Comparison of ENCODE assay signal across 19 cellular contexts in the genomic region with DNA sequence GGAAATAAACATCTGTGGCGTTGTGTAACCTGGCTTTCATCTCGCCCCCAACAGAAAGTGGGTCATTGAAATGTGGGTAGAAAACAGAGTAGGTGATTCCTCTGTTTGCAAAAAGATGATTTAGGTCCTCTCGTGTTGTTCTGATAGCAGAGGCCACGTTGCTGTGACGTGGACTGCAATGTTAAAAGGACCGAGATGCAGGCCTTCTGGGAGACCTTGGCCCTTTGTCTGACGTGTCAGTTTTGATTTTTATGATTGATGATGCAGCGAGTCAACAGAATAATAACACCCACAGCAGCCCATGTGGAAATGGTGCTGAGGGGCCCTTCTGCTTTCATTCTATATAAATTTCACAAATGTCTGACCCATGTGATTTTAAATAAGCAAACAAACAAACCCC.
DNase-seq lines count a peak whose midpoint lies in the region; ATAC-seq, FAIRE-seq and TF ChIP-seq lines count a peak whose summit lies in the region.
"Had no signal": no experiment of that assay in that cellular context is flagged by ENCODE, and none has a peak within 500 bp of the region (broad histone marks: within the 10 kb centered on the region; RNA-seq: fewer than 3 reads in every experiment).

No MANE protein-coding gene starts in this region.

- H2BK5ac ChIP-seq in IMR-90 (ENCODE audit: low read depth, low read length, poor library complexity, severe bottlenecking) (no peak overlapping the region), H1 (ENCODE audit: low read depth, low read length) (0 out of 2 replicates have a peak overlapping the region, but pooled peaks have one; percentile 49)

- FAIRE-seq in H1 (lab: Jason Lieb, UNC): no peak
- FAIRE-seq: A204.1, GM12892, GM19239, HTR-8/SVneo had no signal

- H3K4me1 ChIP-seq in BLaER1: peaks cover 59% of the 10 kb centered on the region
- peaks cover 12% of the 10 kb centered on the region for H3K4me1 ChIP-seq in IMR-90 (ENCODE audit: control insufficient read depth, insufficient read depth, low read length)
- peaks cover 0 to 4% (median 0%) of the 10 kb centered on the region in 4 experiments; a peak in 1 of 7 replicates for H3K4me1 ChIP-seq in H1 (replicated peaks in 1 of 4; ENCODE audit: control insufficient read depth in 3 of 4, insufficient read depth in 4 of 4, low read length in 3 of 4)
- peaks cover 4% of the 10 kb centered on the region for H3K4me1 ChIP-seq in ovary (ENCODE audit: insufficient read depth)
- H3K4me1 ChIP-seq: HAP-1 had no signal

- H3K36me3 ChIP-seq in BLaER1: no peaks in the 10 kb centered on the region
- H3K36me3 ChIP-seq in IMR-90 (ENCODE audit: control insufficient read depth, insufficient read depth, low read length): no peaks in the 10 kb centered on the region
- H3K36me3 ChIP-seq in H1 (ENCODE audit: control insufficient read depth in 2 of 4, insufficient read depth in 4 of 4, low read length in 3 of 4): no peaks in the 10 kb centered on the region
- no peaks in the 10 kb centered on the region for H3K36me3 ChIP-seq in ovary
- H3K36me3 ChIP-seq: HAP-1 had no signal

- TF ChIP-seq CTCF in IMR-90 (conservative IDR thresholded peaks at IDR 0.05; ENCODE audit: low read depth, low read length): no peak
- TF ChIP-seq CTCF in H1 (IDR thresholded peaks at IDR 0.05; ENCODE audit: control extremely low read depth in 1 of 3, insufficient read depth in 1 of 3, low read depth in 1 of 3, low read length in 3 of 3): no peak
- TF ChIP-seq CTCF in ovary (IDR thresholded peaks at IDR 0.05): no peak

- BruUV-seq in IMR-90 (replicated peaks; lab: Mats Ljungman, UMichigan): no TSS peak

- H4K8ac ChIP-seq in IMR-90 (ENCODE audit: low read depth in 2 of 2, low read length in 2 of 2) (no peak overlapping the region), H1 (ENCODE audit: extremely low read depth, insufficient read depth, low read length) (no peak overlapping the region)

- POLR2A ChIA-PET in IMR-90 (lab: Charles Lee; ENCODE audit: unreplicated experiment) (no interaction called here), H1 (lab: Charles Lee; ENCODE audit: partially characterized antibody) (no interaction called here)
- POLR2A ChIA-PET in activated CD4-positive, alpha-beta T cell treated with anti-CD3 and anti-CD28 coated beads, Interleukin-2, amount 10 ng/mL, durations not matched to agents 7 days and 5 days (lab: Charles Lee): no interaction called here

- H2BK120ac ChIP-seq in IMR-90 (ENCODE audit: low read depth, low read length) (no peak overlapping the region), H1 (replicated peaks; ENCODE audit: low read depth, low read length) (no peak overlapping the region)

- H3K9me3 ChIP-seq in BLaER1 (no peaks in the 10 kb centered on the region), IMR-90 (ENCODE audit: control insufficient read depth, insufficient read depth, low read length) (no peaks in the 10 kb centered on the region), H1 (ENCODE audit: insufficient read depth in 2 of 2, low read depth in 1 of 2, low read length in 1 of 2) (no peaks in the 10 kb centered on the region), ovary (no peaks in the 10 kb centered on the region)
- H3K9me3 ChIP-seq: HAP-1 had no signal

- intact Hi-C loops in IMR-90 (cut with micrococcal nuclease): loop anchor here (10.0 kb wide), 1 partner anchor 235 kb away; no protein-coding TSS in a partner anchor
- intact Hi-C loops in ovary (cut with DNase I): no loop called here

- H3K9ac ChIP-seq in BLaER1 (no peak overlapping the region), IMR-90 (ENCODE audit: low read depth, low read length) (no peak overlapping the region), H1 (replicated peaks in 1 of 4; ENCODE audit: extremely low read depth in 1 of 4, low read depth in 3 of 4, low read length in 3 of 4) (no peak overlapping the region)

- dilution Hi-C loops in IMR-90 (cut with HindIII; ENCODE audit: low sequenced_read_pairs, unreplicated experiment): no loop called here

- H3K4ac ChIP-seq in IMR-90 (ENCODE audit: low read depth, low read length) (no peak overlapping the region), H1 (replicated peaks; ENCODE audit: insufficient read length, low read depth, low read length) (no peak overlapping the region)

- H3K79me1 ChIP-seq in IMR-90 (ENCODE audit: low read depth in 1 of 2, low read length in 2 of 2) (no peaks in the 10 kb centered on the region), H1 (ENCODE audit: low read depth, low read length) (no peaks in the 10 kb centered on the region)

- H3K56ac ChIP-seq in IMR-90 (ENCODE audit: extremely low read depth, insufficient read depth, low read length) (no peak overlapping the region), H1 (replicated peaks; ENCODE audit: insufficient read length, low read depth, low read length) (no peak overlapping the region)

- no peaks in the 10 kb centered on the region; the same call in 1 of the 2 replicates for H3K9me1 ChIP-seq in IMR-90 (ENCODE audit: insufficient read depth, low read length)

- ATAC-seq in IMR-90 (ENCODE audit: low read depth) (no peak), HG03354 (IDR thresholded peaks at IDR 0.05; ENCODE audit: poor library complexity, severe bottlenecking, unreplicated experiment) (no peak)

- H4K5ac ChIP-seq in IMR-90 (ENCODE audit: low read depth, low read length) (no peak overlapping the region), H1 (ENCODE audit: insufficient read length, low read depth, low read length) (no peak overlapping the region)

- H3K27me3 Mint-ChIP-seq in activated CD4-positive, alpha-beta T cell treated with anti-CD3 and anti-CD28 coated beads, Interleukin-2, amount 10 ng/mL, durations not matched to agents 7 days and 5 days: peaks cover 3% of the 10 kb centered on the region
- H3K27me3 Mint-ChIP-seq: B cell had no signal

- H2BK12ac ChIP-seq in H1 (ENCODE audit: low read depth, low read length): no peak overlapping the region

- DNase-seq in IMR-90 (peak; percentile 11), SHP77 treated with DMSO at 0.1 percent for 48 hours (lab: John Stamatoyannopoulos, UW) (peak; percentile 25), H1 (ENCODE audit: low read depth in 1 of 2, low spot score in 2 of 2) (no peak), HuH-7 (ENCODE audit: low spot score) (no peak), ovary (no peak)
- no peak for DNase-seq in activated CD4-positive, alpha-beta T cell treated with anti-CD3 and anti-CD28 coated beads, Interleukin-2, amount 10 ng/mL, durations not matched to agents 7 days and 5 days
- DNase-seq: Caco-2; CD8-positive, alpha-beta memory T cell; DND-41; GDM1; GOT3 had no signal

- H2AK9ac ChIP-seq in IMR-90 (replicated peaks; ENCODE audit: low read depth, low read length, poor library complexity): no peak overlapping the region

- H2AK5ac ChIP-seq in IMR-90 (ENCODE audit: low read depth, low read length) (no peak overlapping the region), H1 (ENCODE audit: low read depth, low read length) (no peak overlapping the region)

- in situ Hi-C loops in IMR-90 (cut with MboI; ENCODE audit: low sequenced_read_pairs): no loop called here

- H3K27ac Mint-ChIP-seq in activated CD4-positive, alpha-beta T cell treated with anti-CD3 and anti-CD28 coated beads, Interleukin-2, amount 10 ng/mL, durations not matched to agents 7 days and 5 days: no peak overlapping the region
- H3K27ac Mint-ChIP-seq: B cell had no signal

- no peak overlapping the region for H3K14ac ChIP-seq in IMR-90 (replicated peaks; ENCODE audit: low read depth, low read length)
- no peak overlapping the region for H3K14ac ChIP-seq in H1 (ENCODE audit: insufficient read length)

- H4K20me1 ChIP-seq in BLaER1 (no peaks in the 10 kb centered on the region), IMR-90 (ENCODE audit: insufficient read depth, low read length) (no peaks in the 10 kb centered on the region), H1 (replicated peaks in 1 of 2; ENCODE audit: control insufficient read depth in 1 of 2, insufficient read depth in 2 of 2, low read length in 2 of 2) (no peaks in the 10 kb centered on the region)

- no peak overlapping the region for H3K18ac ChIP-seq in IMR-90 (ENCODE audit: low read depth, low read length)
- H3K18ac ChIP-seq in H1 (ENCODE audit: extremely low read depth, low read length): no peak overlapping the region

- H3K4me3 Mint-ChIP-seq in activated CD4-positive, alpha-beta T cell treated with anti-CD3 and anti-CD28 coated beads, Interleukin-2, amount 10 ng/mL, durations not matched to agents 7 days and 5 days: no peak overlapping the region
- H3K4me3 Mint-ChIP-seq: B cell; CD8-positive, alpha-beta memory T cell had no signal

- H2AFZ ChIP-seq in IMR-90 (replicated peaks; ENCODE audit: low read length, poor library complexity) (no peak overlapping the region), H1 (ENCODE audit: low read length) (no peak overlapping the region)

- no peaks in the 10 kb centered on the region for H3K36me3 Mint-ChIP-seq in activated CD4-positive, alpha-beta T cell treated with anti-CD3 and anti-CD28 coated beads, Interleukin-2, amount 10 ng/mL, durations not matched to agents 7 days and 5 days (ENCODE audit: low read depth)
- H3K36me3 Mint-ChIP-seq: CD8-positive, alpha-beta memory T cell had no signal

- CTCF ChIA-PET in IMR-90 (lab: Yijun Ruan, JAX): no interaction called here
- CTCF ChIA-PET in H1 (lab: Charles Lee; ENCODE audit: partially characterized antibody): no interaction called here
- CTCF ChIA-PET in activated CD4-positive, alpha-beta T cell treated with anti-CD3 and anti-CD28 coated beads, Interleukin-2, amount 10 ng/mL, durations not matched to agents 7 days and 5 days (lab: Charles Lee): no interaction called here

- H3K27me3 ChIP-seq in BLaER1: no peaks in the 10 kb centered on the region
- H3K27me3 ChIP-seq in IMR-90 (ENCODE audit: control insufficient read depth, insufficient read depth, low read length): peaks cover 2% of the 10 kb centered on the region; the same call in 1 of the 2 replicates
- H3K27me3 ChIP-seq in H1 (replicated peaks in 1 of 4; ENCODE audit: control insufficient read depth in 3 of 4, extremely low read depth in 1 of 4, insufficient read depth in 3 of 4, low read length in 3 of 4): no peaks in the 10 kb centered on the region
- H3K27me3 ChIP-seq in ovary: no peaks in the 10 kb centered on the region

- WGBS in IMR-90 (ENCODE audit: extremely low coverage in 2 of 2, insufficient read length in 1 of 2), 2 experiments: no CpG with 5 or more reads among the region's 8 CpGs
- 73% methylated on average over 8 of the region's 8 CpGs; no CpG with 5 or more reads in 1 of the 2 experiments for WGBS in H1 (ENCODE audit: extremely low coverage in 1 of 2, insufficient coverage in 1 of 2, insufficient read length in 1 of 2, insufficient replicate concordance in 2 of 2, low coverage in 1 of 2, low lambda C conversion rate in 2 of 2, missing lambda C conversion rate in 1 of 2), 2 experiments
- 45 to 63% (median 56%) methylated on average over 8 of the region's 8 CpGs for WGBS in ovary, 3 donors

- no peak overlapping the region for H2BK20ac ChIP-seq in IMR-90 (ENCODE audit: low read depth, low read length)
- no peak overlapping the region for H2BK20ac ChIP-seq in H1 (ENCODE audit: low read length)

- no peaks in the 10 kb centered on the region for H3K79me2 ChIP-seq in H1 (ENCODE audit: control insufficient read depth in 1 of 2, insufficient read depth in 2 of 2, low read length in 2 of 2)

- peak overlapping the region; percentile 52 for H3K4me2 ChIP-seq in BLaER1
- no peak overlapping the region for H3K4me2 ChIP-seq in IMR-90 (ENCODE audit: low read depth, low read length)
- H3K4me2 ChIP-seq in H1 (ENCODE audit: insufficient read depth in 1 of 2, low read depth in 2 of 2, low read length in 2 of 2): no peak overlapping the region

- H3K27ac ChIP-seq in BLaER1 (no peak overlapping the region), IMR-90 (ENCODE audit: insufficient read depth, low read length) (no peak overlapping the region), H1 (ENCODE audit: low read depth, low read length) (no peak overlapping the region), ovary (no peak overlapping the region)

- H4K91ac ChIP-seq in IMR-90 (ENCODE audit: insufficient read depth, low read depth, low read length) (no peak overlapping the region), H1 (replicated peaks; ENCODE audit: insufficient read length, low read length) (no peak overlapping the region)

- H2BK15ac ChIP-seq in IMR-90 (ENCODE audit: low read depth, low read length) (no peak overlapping the region), H1 (ENCODE audit: low read length) (no peak overlapping the region)

- no peaks in the 10 kb centered on the region for H3K4me1 Mint-ChIP-seq in activated CD4-positive, alpha-beta T cell treated with anti-CD3 and anti-CD28 coated beads, Interleukin-2, amount 10 ng/mL, durations not matched to agents 7 days and 5 days
- H3K4me1 Mint-ChIP-seq: B cell; CD8-positive, alpha-beta memory T cell had no signal

- TF ChIP-seq RAD21 in IMR-90 (IDR thresholded peaks at IDR 0.05; ENCODE audit: low read length) (no peak), H1 (IDR thresholded peaks at IDR 0.05 in 1 of 2, conservative IDR thresholded peaks at IDR 0.05 in 1 of 2; ENCODE audit: low read depth in 2 of 2, low read length in 2 of 2) (no peak)

- TF ChIP-seq POLR2A in IMR-90 (IDR thresholded peaks at IDR 0.05; ENCODE audit: low read depth, low read length) (no peak), H1 (IDR thresholded peaks at IDR 0.05; ENCODE audit: control extremely low read depth in 1 of 2, low read depth in 2 of 2, low read length in 2 of 2) (no peak), ovary (IDR thresholded peaks at IDR 0.05) (no peak)

- TF ChIP-seq EP300 in H1 (IDR thresholded peaks at IDR 0.05; ENCODE audit: borderline replicate concordance in 1 of 2, low read depth in 2 of 2, low read length in 2 of 2) (no peak), ovary (IDR thresholded peaks at IDR 0.05) (no peak)

- H3K4me3 ChIP-seq in BLaER1 (no peak overlapping the region), IMR-90 (ENCODE audit: insufficient read depth, low read depth, low read length) (no peak overlapping the region), H1 (ENCODE audit: extremely low read depth in 1 of 4, insufficient read depth in 2 of 4, low read depth in 3 of 4, low read length in 4 of 4) (no peak overlapping the region), ovary (no peak overlapping the region)
- H3K4me3 ChIP-seq: HAP-1 had no signal

- peaks cover 3% of the 10 kb centered on the region; the same call in 1 of the 2 replicates for H3K23me2 ChIP-seq in H1 (ENCODE audit: low read depth, low read length)

- H3K9me3 Mint-ChIP-seq in activated CD4-positive, alpha-beta T cell treated with anti-CD3 and anti-CD28 coated beads, Interleukin-2, amount 10 ng/mL, durations not matched to agents 7 days and 5 days: no peaks in the 10 kb centered on the region
- H3K9me3 Mint-ChIP-seq: CD8-positive, alpha-beta memory T cell had no signal

- no peak overlapping the region for H3K23ac ChIP-seq in IMR-90 (ENCODE audit: low read depth, low read length)
- no peak overlapping the region for H3K23ac ChIP-seq in H1 (ENCODE audit: insufficient read length)

Comparison
In these comparisons a context has a peak if more than half of its experiments do, and no peak if none do; other contexts are left out.
1. DNase-seq: peak in IMR-90 (single experiment) and SHP77 treated with DMSO at 0.1 percent for 48 hours (single experiment); none in H1 (0 of 2), HuH-7 (single experiment), ovary (0 of 5) and activated CD4-positive, alpha-beta T cell treated with anti-CD3 and anti-CD28 coated beads, Interleukin-2, amount 10 ng/mL, durations not matched to agents 7 days and 5 days (single experiment).